8 cellular contexts compared by ENCODE assay signal in the genomic region with DNA sequence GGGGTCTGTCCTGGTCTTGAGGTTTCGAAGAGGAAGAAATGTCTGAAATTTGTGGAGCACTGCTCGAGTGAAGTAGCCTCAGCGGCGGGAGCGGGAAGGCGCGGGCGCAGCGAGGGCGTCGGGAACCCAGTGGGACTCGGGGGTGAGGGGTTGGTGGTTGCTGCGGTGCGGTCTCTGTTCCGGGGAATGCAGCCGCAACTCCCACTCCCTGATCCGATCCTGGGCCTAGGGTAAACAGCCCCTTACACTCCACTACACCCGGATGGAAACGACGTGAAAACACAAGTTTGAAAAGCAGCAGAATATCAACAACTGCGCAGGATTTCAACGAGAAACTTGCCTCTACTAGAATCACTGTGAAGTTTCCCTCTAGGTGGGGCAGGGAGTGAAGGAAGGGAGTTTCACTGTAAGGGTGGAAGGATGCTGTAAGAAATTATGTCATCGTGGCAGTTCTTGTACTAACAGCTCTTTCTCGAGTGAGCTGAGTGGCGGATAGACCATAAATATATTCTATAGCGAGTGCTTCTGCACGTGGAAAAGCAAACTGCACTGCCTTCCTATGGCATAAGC. TPM values are rescaled to one million over a fixed set of nuclear protein-coding genes. Genes with fewer than 3 reads are reported as not detected.
DNase-seq lines count a peak whose midpoint lies in the region; ATAC-seq and TF ChIP-seq lines count a peak whose summit lies in the region.

No MANE protein-coding gene starts in this region.

- DNase-seq in CD1c-positive myeloid dendritic cell (ENCODE audit: extremely low spot score) = peak; percentile 58
- DNase-seq in Karpas-422 = peak; percentile 62
- peak; percentile 38 for DNase-seq in activated CD4-positive, alpha-beta T cell treated with anti-CD3 and anti-CD28 coated beads, Interleukin-2, amount 10 ng/mL, durations not matched to agents 7 days and 5 days
- DNase-seq in epithelial cell of esophagus (ENCODE audit: low read depth) = peak; percentile 65
- no peak for DNase-seq in NCI-H128 (lab: John Stamatoyannopoulos, UW; ENCODE audit: unreplicated experiment)

- H3K4me1 Mint-ChIP-seq in activated CD4-positive, alpha-beta T cell treated with anti-CD3 and anti-CD28 coated beads, Interleukin-2, amount 10 ng/mL, durations not matched to agents 7 days and 5 days = peaks cover 13% of the 10 kb centered on the region

- ATAC-seq in HG03139 (IDR thresholded peaks at IDR 0.05; ENCODE audit: unreplicated experiment) = no peak

- H4K20me1 ChIP-seq in Karpas-422 (ENCODE audit: insufficient read depth, low read depth, low read length) = peaks cover 2% of the 10 kb centered on the region; the same call in 1 of the 2 replicates

- peaks cover 2% of the 10 kb centered on the region for H3K27me3 Mint-ChIP-seq in activated CD4-positive, alpha-beta T cell treated with anti-CD3 and anti-CD28 coated beads, Interleukin-2, amount 10 ng/mL, durations not matched to agents 7 days and 5 days

- H3K9me3 ChIP-seq in Karpas-422 (ENCODE audit: low read length) (no peaks in the 10 kb centered on the region), muscle layer of duodenum (ENCODE audit: control insufficient read depth in 1 of 2, low read length in 2 of 2) (no peaks in the 10 kb centered on the region), thymus (ENCODE audit: control insufficient read depth) (no peaks in the 10 kb centered on the region)

- H3K27ac ChIP-seq in Karpas-422 (ENCODE audit: low read length) = peak overlapping the region; percentile 94
- H3K27ac ChIP-seq in muscle layer of duodenum (ENCODE audit: low read length) = peak overlapping the region; percentile 91
- peak overlapping the region; percentile 98 for H3K27ac ChIP-seq in thymus (ENCODE audit: low read depth)

- no peaks in the 10 kb centered on the region for H3K36me3 ChIP-seq in Karpas-422 (ENCODE audit: insufficient read depth, low read length)
- no peaks in the 10 kb centered on the region for H3K36me3 ChIP-seq in muscle layer of duodenum (ENCODE audit: control insufficient read depth in 1 of 2, insufficient read depth in 2 of 2, low read length in 2 of 2)
- no peaks in the 10 kb centered on the region for H3K36me3 ChIP-seq in thymus (ENCODE audit: control insufficient read depth, insufficient read depth)

- POLR2A ChIA-PET in activated CD4-positive, alpha-beta T cell treated with anti-CD3 and anti-CD28 coated beads, Interleukin-2, amount 10 ng/mL, durations not matched to agents 7 days and 5 days (lab: Charles Lee) = interaction anchor here (1.8 kb wide), 1 partner anchor 151 kb away, joined by 6 read pairs; no protein-coding TSS in a partner anchor

- CTCF ChIA-PET in activated CD4-positive, alpha-beta T cell treated with anti-CD3 and anti-CD28 coated beads, Interleukin-2, amount 10 ng/mL, durations not matched to agents 7 days and 5 days (lab: Charles Lee) = interaction anchor here (0.6 kb wide), 1 partner anchor 1078 kb away, joined by 3 read pairs; a partner anchor contains a TSS

- TF ChIP-seq CTCF in epithelial cell of esophagus (IDR thresholded peaks at IDR 0.05; ENCODE audit: insufficient read depth, low read depth, low read length, missing control alignments) = no peak

- peak overlapping the region; percentile 98 for H3K9ac ChIP-seq in Karpas-422 (ENCODE audit: low read length)

- H3K9me3 Mint-ChIP-seq in activated CD4-positive, alpha-beta T cell treated with anti-CD3 and anti-CD28 coated beads, Interleukin-2, amount 10 ng/mL, durations not matched to agents 7 days and 5 days = no peaks in the 10 kb centered on the region

- no peaks in the 10 kb centered on the region for H3K9me2 ChIP-seq in Karpas-422 (replicated peaks; ENCODE audit: insufficient read depth, low read length)

- no peak overlapping the region for H3K4me3 Mint-ChIP-seq in activated CD4-positive, alpha-beta T cell treated with anti-CD3 and anti-CD28 coated beads, Interleukin-2, amount 10 ng/mL, durations not matched to agents 7 days and 5 days

- no peak overlapping the region for H3K27ac Mint-ChIP-seq in activated CD4-positive, alpha-beta T cell treated with anti-CD3 and anti-CD28 coated beads, Interleukin-2, amount 10 ng/mL, durations not matched to agents 7 days and 5 days

- peaks cover 27% of the 10 kb centered on the region for H3K79me2 ChIP-seq in Karpas-422 (ENCODE audit: low read length)

- peaks cover 9% of the 10 kb centered on the region for H3K36me3 Mint-ChIP-seq in activated CD4-positive, alpha-beta T cell treated with anti-CD3 and anti-CD28 coated beads, Interleukin-2, amount 10 ng/mL, durations not matched to agents 7 days and 5 days (ENCODE audit: low read depth)

- H3K4me3 ChIP-seq in Karpas-422 (ENCODE audit: low read length) = peak overlapping the region; percentile 98
- peak overlapping the region; percentile 78 for H3K4me3 ChIP-seq in epithelial cell of esophagus (ENCODE audit: low read length)
- H3K4me3 ChIP-seq in muscle layer of duodenum (ENCODE audit: low read depth in 1 of 2, low read length in 2 of 2) = peak overlapping the region; percentile 87 to 95
- peak overlapping the region; percentile 93 for H3K4me3 ChIP-seq in thymus (ENCODE audit: low read length)

- peak overlapping the region; percentile 100 for H3K4me2 ChIP-seq in Karpas-422 (ENCODE audit: low read depth, low read length, poor library complexity, severe bottlenecking)

- WGBS in thymus = 1% methylated on average over 27 of the region's 27 CpGs

- H3K27me3 ChIP-seq in Karpas-422 (ENCODE audit: low read length) (no peaks in the 10 kb centered on the region), muscle layer of duodenum (ENCODE audit: low read depth, low read length) (no peaks in the 10 kb centered on the region), thymus (ENCODE audit: control insufficient read depth, insufficient read depth) (no peaks in the 10 kb centered on the region)

- H3K4me1 ChIP-seq in Karpas-422 (ENCODE audit: low read length) (peaks cover 22% of the 10 kb centered on the region), muscle layer of duodenum (ENCODE audit: control insufficient read depth in 1 of 2, insufficient read depth in 2 of 2, low read length in 2 of 2) (peaks cover 0 to 7% of the 10 kb centered on the region in 2 donors), thymus (ENCODE audit: control insufficient read depth, insufficient read depth, low read length) (peaks cover 6% of the 10 kb centered on the region)

- peak overlapping the region; percentile 51; the same call in 1 of the 2 replicates for H2AFZ ChIP-seq in Karpas-422 (ENCODE audit: low read length)

RNA-seq across cellular contexts. Expression of a gene that starts 2.0 kb away (rescaled TPM):
- 19.6 and 38.1 TPM in 2 replicates for total RNA-seq in Karpas-422 (2014; rRNA removed; shearing (Covaris generic); ENCODE audit: low replicate concordance)
- total RNA-seq in activated CD4-positive, alpha-beta T cell treated with anti-CD3 and anti-CD28 coated beads, Interleukin-2, amount 10 ng/mL, durations not matched to agents 7 days and 5 days = 10 to 100 TPM; 33.6 to 44.3 TPM
- 4.3 TPM for polyA plus RNA-seq in thymus
